Comparison of ENCODE assay signal across 21 cellular contexts in the genomic region with DNA sequence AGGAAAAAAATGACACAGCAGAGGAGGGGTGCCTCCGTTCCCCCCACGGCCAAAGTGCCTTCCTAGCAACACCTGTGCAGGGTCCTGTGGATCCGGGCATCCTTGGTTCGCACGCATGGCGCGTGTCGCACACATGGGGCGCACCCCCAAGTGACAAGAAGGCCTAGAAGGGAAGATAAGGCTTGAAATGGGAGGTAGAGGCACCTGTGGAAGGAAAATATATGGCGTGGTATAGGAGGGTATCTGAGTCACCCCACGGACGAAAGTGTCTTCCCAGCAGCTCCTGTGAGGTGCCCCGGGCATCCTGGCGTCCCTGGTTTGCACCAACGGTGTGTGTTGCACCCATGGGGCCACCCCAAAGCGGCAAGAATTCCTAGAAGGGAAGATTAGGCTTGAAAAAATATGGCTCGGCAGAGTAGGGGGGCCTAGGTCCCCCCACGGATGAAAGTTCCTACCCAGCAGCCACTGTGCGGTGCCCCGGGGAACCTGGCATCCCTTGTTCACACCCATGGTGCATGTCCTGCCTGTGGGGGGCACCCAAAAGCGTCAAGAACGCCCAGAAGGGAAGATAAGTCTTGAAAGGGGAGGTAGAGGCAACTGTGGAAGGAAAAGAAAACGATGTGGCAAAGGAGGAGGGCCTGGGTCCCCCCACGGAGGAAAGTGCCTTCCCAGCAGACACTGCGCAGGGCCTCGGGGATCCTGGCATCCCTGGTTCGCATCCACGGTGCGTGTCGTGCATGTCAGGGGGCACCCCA.
DNase-seq lines count a peak whose midpoint lies in the region; ATAC-seq, FAIRE-seq and TF ChIP-seq lines count a peak whose summit lies in the region.
"Had no signal": no experiment of that assay in that cellular context is flagged by ENCODE, and none has a peak within 500 bp of the region (broad histone marks: within the 10 kb centered on the region; RNA-seq: fewer than 3 reads in every experiment).

No MANE protein-coding gene starts in this region.

- 73 to 76% methylated on average over 30 of the region's 30 CpGs for WGBS in heart right ventricle, 2 donors
- WGBS in aorta, 2 donors, result 74 to 76% methylated on average over 30 of the region's 30 CpGs

- TF ChIP-seq CTCF in heart right ventricle (IDR thresholded peaks at IDR 0.05), result no peak
- no peak for TF ChIP-seq CTCF in bronchial epithelial cell (IDR thresholded peaks at IDR 0.05; ENCODE audit: insufficient read depth, low read length, severe bottlenecking)
- TF ChIP-seq CTCF in lower lobe of right lung (IDR thresholded peaks at IDR 0.05), result no peak

- H3K27ac ChIP-seq in heart right ventricle (no peak overlapping the region), lower lobe of right lung (no peak overlapping the region), aorta (ENCODE audit: low read depth in 1 of 2, low read length in 2 of 2) (no peak overlapping the region)
- H3K27ac ChIP-seq: HL-60, RWPE1 had no signal

- H3K36me3 ChIP-seq in heart right ventricle, result no peaks in the 10 kb centered on the region
- no peaks in the 10 kb centered on the region for H3K36me3 ChIP-seq in bronchial epithelial cell (ENCODE audit: control insufficient read depth, insufficient read depth, low read length)
- no peaks in the 10 kb centered on the region for H3K36me3 ChIP-seq in lower lobe of right lung
- H3K36me3 ChIP-seq in aorta (ENCODE audit: control insufficient read depth in 1 of 2, insufficient read depth in 2 of 2, low read length in 1 of 2), result no peaks in the 10 kb centered on the region

- H3K27me3 ChIP-seq in heart right ventricle (peaks cover 0 to 17% (median 6%) of the 10 kb centered on the region in 7 donors), bronchial epithelial cell (ENCODE audit: control insufficient read depth, insufficient read depth, low read length) (no peaks in the 10 kb centered on the region), lower lobe of right lung (ENCODE audit: low read depth) (no peaks in the 10 kb centered on the region), aorta (ENCODE audit: control insufficient read depth in 1 of 2, insufficient read depth in 2 of 2, low read length in 1 of 2) (no peaks in the 10 kb centered on the region)

- no peak for ATAC-seq in Right ventricle myocardium superior (ENCODE audit: poor library complexity)
- ATAC-seq in heart right ventricle, result no peak
- no peak for ATAC-seq in lower lobe of right lung
- no peak for ATAC-seq in aorta (ENCODE audit: low FRiP score)
- ATAC-seq: HCT116 had no signal

- peak; percentile 40 for FAIRE-seq in bronchial epithelial cell (lab: Jason Lieb, UNC)
- FAIRE-seq: GM12891 had no signal

- H3K4me1 ChIP-seq in heart right ventricle (no peaks in the 10 kb centered on the region), lower lobe of right lung (no peaks in the 10 kb centered on the region), aorta (ENCODE audit: control insufficient read depth in 1 of 2, insufficient read depth in 2 of 2, low read length in 2 of 2) (no peaks in the 10 kb centered on the region)

- no peak overlapping the region for H3K4me3 ChIP-seq in heart right ventricle
- no peak overlapping the region for H3K4me3 ChIP-seq in bronchial epithelial cell (ENCODE audit: low read depth, low read length)
- H3K4me3 ChIP-seq in lower lobe of right lung, result no peak overlapping the region
- no peak overlapping the region for H3K4me3 ChIP-seq in aorta (ENCODE audit: low read length in 2 of 2)

- intact Hi-C loops in Right ventricle myocardium superior (cut with DNase I) (no loop called here), heart right ventricle (cut with DNase I) (no loop called here), lower lobe of right lung (cut with DNase I) (no loop called here), aorta (cut with DNase I) (no loop called here)

- H3K9me3 ChIP-seq in heart right ventricle, result peaks cover 0 to 93% (median 0%) of the 10 kb centered on the region in 11 donors
- peaks cover 15% of the 10 kb centered on the region for H3K9me3 ChIP-seq in lower lobe of right lung
- no peaks in the 10 kb centered on the region for H3K9me3 ChIP-seq in aorta (ENCODE audit: control insufficient read depth, low read length)

- DNase-seq in Right ventricle myocardium superior (peak; percentile 17), heart right ventricle (no peak), bronchial epithelial cell (ENCODE audit: low read depth) (no peak), lower lobe of right lung (peak; percentile 29), aorta (peak; percentile 10 to 67), medulla oblongata (ENCODE audit: extremely low spot score) (no peak), NCI-H2081 (lab: John Stamatoyannopoulos, UW) (no peak)
- DNase-seq: Calu3, DMS79 treated with DMSO at 0.1 percent for 48 hours, GF-D8, NCI-H1048, NCI-H1417, NCI-H1694, NCI-H2029 treated with DMSO at 0.1 percent for 48 hours, NCI-H2227 treated with DMSO at 0.1 percent for 48 hours, NCI-H510A, NCI-H69 had no signal

Comparison
In these comparisons a context has a peak if more than half of its experiments do, and no peak if none do; other contexts are left out.
1. DNase-seq: peak in Right ventricle myocardium superior (single experiment), lower lobe of right lung (single experiment) and aorta (2 of 2); none in heart right ventricle (0 of 2), bronchial epithelial cell (single experiment), medulla oblongata (single experiment) and NCI-H2081 (0 of 2).